Comparison of ENCODE assay signal across 8 cellular contexts in genomic region chr1:63691672-63692425, GRCh38.
DNase-seq lines count a peak whose midpoint lies in the region; FAIRE-seq and TF ChIP-seq lines count a peak whose summit lies in the region.

No MANE protein-coding gene starts in this region.

- H3K4me1 ChIP-seq in H1 (replicated peaks in 1 of 4; ENCODE audit: control insufficient read depth in 3 of 4, insufficient read depth in 4 of 4, low read length in 3 of 4): no peaks in the 10 kb centered on the region
- H3K4me1 ChIP-seq in tibial artery: peaks cover 0 to 46% (median 11%) of the 10 kb centered on the region in 4 donors

- no peak overlapping the region for H3K56ac ChIP-seq in H1 (replicated peaks; ENCODE audit: insufficient read length, low read depth, low read length)

- TF ChIP-seq RAD21 in H1 (IDR thresholded peaks at IDR 0.05 in 1 of 2, conservative IDR thresholded peaks at IDR 0.05 in 1 of 2; ENCODE audit: low read depth in 2 of 2, low read length in 2 of 2): peak; percentile 90 to 92

- no peak overlapping the region for H3K4ac ChIP-seq in H1 (replicated peaks; ENCODE audit: insufficient read length, low read depth, low read length)

- WGBS in H1 (ENCODE audit: extremely low coverage in 1 of 2, insufficient coverage in 1 of 2, insufficient read length in 1 of 2, insufficient replicate concordance in 2 of 2, low coverage in 1 of 2, low lambda C conversion rate in 2 of 2, missing lambda C conversion rate in 1 of 2), 2 experiments: 19% methylated on average over 7 of the region's 7 CpGs; no CpG with 5 or more reads in 1 of the 2 experiments

- intact Hi-C loops in tibial artery (cut with DNase I; ENCODE audit: low total_unique reads): loop anchor here (10.0 kb wide), 2 partner anchors 223 to 473 kb away; no protein-coding TSS in a partner anchor

- no peak overlapping the region for H2AFZ ChIP-seq in H1 (ENCODE audit: low read length)

- no peak overlapping the region for H4K8ac ChIP-seq in H1 (ENCODE audit: extremely low read depth, insufficient read depth, low read length)

- H2BK120ac ChIP-seq in H1 (replicated peaks; ENCODE audit: low read depth, low read length): no peak overlapping the region

- H2BK12ac ChIP-seq in H1 (ENCODE audit: low read depth, low read length): no peak overlapping the region

- FAIRE-seq in H1 (lab: Jason Lieb, UNC): peak; percentile 100

- H3K4me3 ChIP-seq in H7 (ENCODE audit: insufficient read depth, low read depth, low read length): no peak overlapping the region
- H3K4me3 ChIP-seq in SK-N-MC: peak overlapping the region; percentile 57
- H3K4me3 ChIP-seq in H1 (ENCODE audit: extremely low read depth in 1 of 4, insufficient read depth in 2 of 4, low read depth in 3 of 4, low read length in 4 of 4): no peak overlapping the region
- no peak overlapping the region for H3K4me3 ChIP-seq in tibial artery

- no peak overlapping the region for H2BK5ac ChIP-seq in H1 (ENCODE audit: low read depth, low read length)

- peak; percentile 46 for DNase-seq in activated CD4-positive, alpha-beta T cell treated with anti-CD3 and anti-CD28 coated beads for 48 hours
- no peak for DNase-seq in activated CD4-positive, alpha-beta T cell treated with anti-CD3 and anti-CD28 coated beads, Interleukin-2, amount 50 U/mL, for 1 hour
- peak; percentile 64 for DNase-seq in H7
- peak; percentile 44 for DNase-seq in NCI-H1092 treated with DMSO at 0.1 percent for 48 hours (lab: John Stamatoyannopoulos, UW)
- peak; percentile 92 for DNase-seq in SK-N-MC (ENCODE audit: low read depth, low spot score)
- no peak for DNase-seq in H1 (ENCODE audit: low read depth in 1 of 2, low spot score in 2 of 2)
- DNase-seq in lung microvascular endothelial cell (ENCODE audit: low read depth in 2 of 2): peak; percentile 85 to 90
- DNase-seq in tibial artery: peak; percentile 69 to 75

- H3K27ac ChIP-seq in SK-N-MC: peak overlapping the region; percentile 95
- H3K27ac ChIP-seq in H1 (ENCODE audit: low read depth, low read length): no peak overlapping the region
- peak overlapping the region; percentile 88 to 90 for H3K27ac ChIP-seq in tibial artery

- H4K5ac ChIP-seq in H1 (ENCODE audit: insufficient read length, low read depth, low read length): no peak overlapping the region

- H3K9ac ChIP-seq in SK-N-MC (ENCODE audit: insufficient read length) (peak overlapping the region; percentile 73), H1 (replicated peaks in 1 of 4; ENCODE audit: extremely low read depth in 1 of 4, low read depth in 3 of 4, low read length in 3 of 4) (no peak overlapping the region)

- no peak overlapping the region for H4K91ac ChIP-seq in H1 (replicated peaks; ENCODE audit: insufficient read length, low read length)

- CTCF ChIA-PET in H1 (lab: Charles Lee; ENCODE audit: partially characterized antibody): interaction anchor here (0.6 to 3.9 kb wide), 80 partner anchors 9 to 554 kb away, joined by 3 to 51 read pairs (median 5); no protein-coding TSS in a partner anchor

- no peak for TF ChIP-seq POLR2A in H1 (IDR thresholded peaks at IDR 0.05; ENCODE audit: control extremely low read depth in 1 of 2, low read depth in 2 of 2, low read length in 2 of 2)

- POLR2A ChIA-PET in H1 (lab: Charles Lee; ENCODE audit: partially characterized antibody): interaction anchor here (0.6 to 1.1 kb wide), 6 partner anchors 15 to 226 kb away, joined by 3 to 4 read pairs (median 4); no protein-coding TSS in a partner anchor

- no peak overlapping the region for H2AK5ac ChIP-seq in H1 (ENCODE audit: low read depth, low read length)

- TF ChIP-seq EP300 in H1 (IDR thresholded peaks at IDR 0.05; ENCODE audit: borderline replicate concordance in 1 of 2, low read depth in 2 of 2, low read length in 2 of 2): no peak

- 0 out of 2 replicates have a peak, but pooled peaks cover under 1% of the 10 kb centered on the region for H3K23me2 ChIP-seq in H1 (ENCODE audit: low read depth, low read length)

- no peak overlapping the region for H3K4me2 ChIP-seq in H1 (ENCODE audit: insufficient read depth in 1 of 2, low read depth in 2 of 2, low read length in 2 of 2)

- H3K79me2 ChIP-seq in H1 (ENCODE audit: control insufficient read depth in 1 of 2, insufficient read depth in 2 of 2, low read length in 2 of 2): no peaks in the 10 kb centered on the region

- H3K18ac ChIP-seq in H1 (ENCODE audit: extremely low read depth, low read length): no peak overlapping the region

- H3K9me3 ChIP-seq in SK-N-MC (ENCODE audit: low read depth, low read length) (no peaks in the 10 kb centered on the region), H1 (ENCODE audit: insufficient read depth in 2 of 2, low read depth in 1 of 2, low read length in 1 of 2) (no peaks in the 10 kb centered on the region), tibial artery (no peaks in the 10 kb centered on the region)

- H2BK15ac ChIP-seq in H1 (ENCODE audit: low read length): no peak overlapping the region

- H3K36me3 ChIP-seq in H7 (replicated peaks; ENCODE audit: control insufficient read depth, insufficient read depth, low read length) (no peaks in the 10 kb centered on the region), SK-N-MC (ENCODE audit: insufficient read depth, low read length) (no peaks in the 10 kb centered on the region), H1 (ENCODE audit: control insufficient read depth in 2 of 4, insufficient read depth in 4 of 4, low read length in 3 of 4) (no peaks in the 10 kb centered on the region), tibial artery (no peaks in the 10 kb centered on the region)

- H2BK20ac ChIP-seq in H1 (ENCODE audit: low read length): no peak overlapping the region

- H4K20me1 ChIP-seq in H1 (replicated peaks in 1 of 2; ENCODE audit: control insufficient read depth in 1 of 2, insufficient read depth in 2 of 2, low read length in 2 of 2): no peaks in the 10 kb centered on the region

- no peaks in the 10 kb centered on the region for H3K27me3 ChIP-seq in H7 (ENCODE audit: control insufficient read depth, insufficient read depth, low read length)
- H3K27me3 ChIP-seq in H1 (replicated peaks in 1 of 4; ENCODE audit: control insufficient read depth in 3 of 4, extremely low read depth in 1 of 4, insufficient read depth in 3 of 4, low read length in 3 of 4): no peaks in the 10 kb centered on the region
- H3K27me3 ChIP-seq in tibial artery: no peaks in the 10 kb centered on the region

- H3K14ac ChIP-seq in H1 (ENCODE audit: insufficient read length): no peak overlapping the region

- no peak overlapping the region for H3K23ac ChIP-seq in H1 (ENCODE audit: insufficient read length)

- no peaks in the 10 kb centered on the region for H3K79me1 ChIP-seq in H1 (ENCODE audit: low read depth, low read length)

- TF ChIP-seq CTCF in H1 (IDR thresholded peaks at IDR 0.05; ENCODE audit: control extremely low read depth in 1 of 3, insufficient read depth in 1 of 3, low read depth in 1 of 3, low read length in 3 of 3) (peak in 2 of 3 experiments; percentile 71 to 92; a peak in 3 of 4 replicates), tibial artery (IDR thresholded peaks at IDR 0.05) (peak; percentile 74 to 93)

TF ChIP-seq in H1, 55 proteins besides CTCF, POLR2A, EP300 and RAD21:
- TF ChIP-seq NRF1 (IDR thresholded peaks at IDR 0.05; ENCODE audit: low read depth, low read length) (no peak), CBX5 (IDR thresholded peaks at IDR 0.05; ENCODE audit: low read depth, low read length) (no peak), HDAC2 (IDR thresholded peaks at IDR 0.05; ENCODE audit: borderline replicate concordance in 1 of 2, low read depth in 2 of 2, low read length in 2 of 2) (no peak), ASH2L (IDR thresholded peaks at IDR 0.05; ENCODE audit: low read length) (no peak), NANOG (IDR thresholded peaks at IDR 0.05; ENCODE audit: insufficient read depth, low read depth, low read length, poor library complexity, severe bottlenecking) (no peak), RFX5 (IDR thresholded peaks at IDR 0.05; ENCODE audit: borderline replicate concordance, low read depth, low read length) (no peak), JUND (IDR thresholded peaks at IDR 0.05; ENCODE audit: low read length) (no peak), TAF1 (IDR thresholded peaks at IDR 0.05; ENCODE audit: low read depth, low read length) (no peak), CEBPB (IDR thresholded peaks at IDR 0.05; ENCODE audit: low read depth, low read length) (peak; percentile 61), ATF2 (IDR thresholded peaks at IDR 0.05; ENCODE audit: low read length) (0 out of 2 replicates have a peak, but pooled peaks have one; percentile 27), TCF12 (IDR thresholded peaks at IDR 0.05; ENCODE audit: low read depth, low read length) (no peak), JUN (IDR thresholded peaks at IDR 0.05; ENCODE audit: low read depth, low read length) (no peak), GTF2F1 (IDR thresholded peaks at IDR 0.05; ENCODE audit: borderline replicate concordance, low read depth, low read length) (no peak), USF2 (IDR thresholded peaks at IDR 0.05; ENCODE audit: low read length) (no peak), SIRT6 (IDR thresholded peaks at IDR 0.05; ENCODE audit: low read length) (no peak), MAFK (IDR thresholded peaks at IDR 0.05; ENCODE audit: low read depth, low read length) (no peak)

Comparison
In these comparisons a context has a peak if more than half of its experiments do, and no peak if none do; other contexts are left out.
1. DNase-seq: peak in activated CD4-positive, alpha-beta T cell treated with anti-CD3 and anti-CD28 coated beads for 48 hours (single experiment), H7 (single experiment), NCI-H1092 treated with DMSO at 0.1 percent for 48 hours (single experiment), SK-N-MC (single experiment), lung microvascular endothelial cell (2 of 2) and tibial artery (2 of 2); none in activated CD4-positive, alpha-beta T cell treated with anti-CD3 and anti-CD28 coated beads, Interleukin-2, amount 50 U/mL, for 1 hour (single experiment) and H1 (0 of 2).